In the genomic region with DNA sequence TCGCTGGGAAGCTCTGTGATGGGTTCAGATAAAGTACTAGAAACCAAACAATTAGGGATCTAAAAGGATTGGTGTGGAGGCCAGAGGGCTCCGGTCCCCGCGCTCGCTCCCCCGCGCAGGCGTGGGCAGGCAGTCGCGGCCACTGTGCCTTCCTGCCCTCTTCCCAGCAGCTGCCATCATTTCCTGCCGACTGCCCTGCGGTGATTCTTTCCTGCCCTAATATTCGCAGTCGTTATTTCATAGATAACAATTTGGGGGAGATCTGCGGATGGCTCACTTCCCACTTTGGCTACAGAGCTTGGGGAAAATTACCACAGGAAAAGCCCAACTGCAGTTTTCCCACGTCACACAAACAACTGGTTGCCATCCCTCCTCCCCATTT, we compare ENCODE assay signal across 1 cellular context.
TF ChIP-seq lines count a peak whose summit lies in the region.

No MANE protein-coding gene starts in this region.

TF ChIP-seq in SK-N-SH treated with all-trans-retinoic acid at 6 μM for 48 hours, 23 proteins besides CTCF, POLR2A, EP300 and RAD21 (continued from another document):
- TF ChIP-seq, protein P1, sequence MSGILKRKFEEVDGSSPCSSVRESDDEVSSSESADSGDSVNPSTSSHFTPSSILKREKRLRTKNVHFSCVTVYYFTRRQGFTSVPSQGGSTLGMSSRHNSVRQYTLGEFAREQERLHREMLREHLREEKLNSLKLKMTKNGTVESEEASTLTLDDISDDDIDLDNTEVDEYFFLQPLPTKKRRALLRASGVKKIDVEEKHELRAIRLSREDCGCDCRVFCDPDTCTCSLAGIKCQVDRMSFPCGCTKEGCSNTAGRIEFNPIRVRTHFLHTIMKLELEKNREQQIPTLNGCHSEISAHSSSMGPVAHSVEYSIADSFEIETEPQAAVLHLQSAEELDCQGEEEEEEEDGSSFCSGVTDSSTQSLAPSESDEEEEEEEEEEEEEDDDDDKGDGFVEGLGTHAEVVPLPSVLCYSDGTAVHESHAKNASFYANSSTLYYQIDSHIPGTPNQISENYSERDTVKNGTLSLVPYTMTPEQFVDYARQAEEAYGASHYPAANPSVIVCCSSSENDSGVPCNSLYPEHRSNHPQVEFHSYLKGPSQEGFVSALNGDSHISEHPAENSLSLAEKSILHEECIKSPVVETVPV (CRISPR knock-in tag; IDR thresholded peaks at IDR 0.05): no peak
- no peak for TF ChIP-seq TCF4 (CRISPR knock-in tag; IDR thresholded peaks at IDR 0.05; ENCODE audit: borderline replicate concordance)
